ENCODE assay signal across 1 cellular context in the genomic region with DNA sequence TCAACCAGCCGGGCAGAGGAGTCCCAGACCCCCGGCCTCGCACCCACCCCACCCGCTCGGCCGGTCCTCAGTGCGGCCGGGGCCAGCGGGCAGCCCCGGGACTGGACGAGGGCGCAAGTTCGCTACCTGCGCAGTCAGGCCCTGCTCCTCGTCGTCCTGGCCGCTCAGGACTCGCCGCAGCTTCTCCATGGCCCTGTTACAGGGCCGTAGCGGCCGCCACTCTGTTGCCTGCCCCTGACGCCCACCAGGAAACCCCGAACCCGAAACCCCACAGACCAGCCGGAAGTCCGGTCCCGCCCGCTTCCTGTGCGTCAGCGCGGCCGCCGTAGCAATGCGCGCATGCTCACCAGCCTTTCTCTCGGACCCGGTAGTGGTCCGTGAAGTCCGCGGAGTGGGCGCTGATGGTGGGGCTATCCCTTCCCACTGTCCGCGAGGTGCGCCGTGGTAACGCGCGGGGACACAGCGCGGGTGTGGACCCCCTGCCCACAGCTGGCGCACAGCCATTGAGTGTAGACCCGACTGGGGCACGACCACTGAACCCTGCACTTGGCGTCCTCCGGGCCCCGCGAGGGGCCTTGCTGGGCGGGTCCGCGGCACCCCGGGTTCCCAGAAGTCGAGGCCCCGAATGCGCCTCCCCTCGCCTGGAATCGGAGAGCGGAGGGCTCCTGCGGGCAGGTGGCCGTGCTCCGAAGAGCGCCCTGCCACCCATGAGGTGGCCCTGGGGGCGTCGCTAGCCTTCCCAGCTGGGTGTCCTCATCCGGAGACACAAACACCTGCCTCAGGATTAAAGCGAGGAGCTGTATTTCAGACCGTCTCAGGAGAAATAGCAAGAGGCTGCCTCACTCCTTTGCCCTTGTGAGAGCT.
TF ChIP-seq lines count a peak whose summit lies in the region.

A gene (minus strand): TSS at position 253 of the 864 bp plus-strand sequence. CDS start 64 bp downstream, at position 189.

TF ChIP-seq in K562, 482 proteins besides CTCF, POLR2A, EP300 and RAD21 (continued from another document):
- TF ChIP-seq, protein P1, sequence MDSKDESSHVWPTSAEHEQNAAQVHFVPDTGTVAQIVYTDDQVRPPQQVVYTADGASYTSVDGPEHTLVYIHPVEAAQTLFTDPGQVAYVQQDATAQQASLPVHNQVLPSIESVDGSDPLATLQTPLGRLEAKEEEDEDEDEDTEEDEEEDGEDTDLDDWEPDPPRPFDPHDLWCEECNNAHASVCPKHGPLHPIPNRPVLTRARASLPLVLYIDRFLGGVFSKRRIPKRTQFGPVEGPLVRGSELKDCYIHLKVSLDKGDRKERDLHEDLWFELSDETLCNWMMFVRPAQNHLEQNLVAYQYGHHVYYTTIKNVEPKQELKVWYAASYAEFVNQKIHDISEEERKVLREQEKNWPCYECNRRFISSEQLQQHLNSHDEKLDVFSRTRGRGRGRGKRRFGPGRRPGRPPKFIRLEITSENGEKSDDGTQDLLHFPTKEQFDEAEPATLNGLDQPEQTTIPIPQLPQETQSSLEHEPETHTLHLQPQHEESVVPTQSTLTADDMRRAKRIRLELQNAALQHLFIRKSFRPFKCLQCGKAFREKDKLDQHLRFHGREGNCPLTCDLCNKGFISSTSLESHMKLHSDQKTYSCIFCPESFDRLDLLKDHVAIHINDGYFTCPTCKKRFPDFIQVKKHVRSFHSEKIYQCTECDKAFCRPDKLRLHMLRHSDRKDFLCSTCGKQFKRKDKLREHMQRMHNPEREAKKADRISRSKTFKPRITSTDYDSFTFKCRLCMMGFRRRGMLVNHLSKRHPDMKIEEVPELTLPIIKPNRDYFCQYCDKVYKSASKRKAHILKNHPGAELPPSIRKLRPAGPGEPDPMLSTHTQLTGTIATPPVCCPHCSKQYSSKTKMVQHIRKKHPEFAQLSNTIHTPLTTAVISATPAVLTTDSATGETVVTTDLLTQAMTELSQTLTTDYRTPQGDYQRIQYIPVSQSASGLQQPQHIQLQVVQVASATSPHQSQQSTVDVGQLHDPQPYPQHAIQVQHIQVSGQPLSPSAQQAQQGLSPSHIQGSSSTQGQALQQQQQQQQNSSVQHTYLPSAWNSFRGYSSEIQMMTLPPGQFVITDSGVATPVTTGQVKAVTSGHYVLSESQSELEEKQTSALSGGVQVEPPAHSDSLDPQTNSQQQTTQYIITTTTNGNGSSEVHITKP (IDR thresholded peaks at IDR 0.05; ENCODE audit: partially characterized antibody) = no peak
- TF ChIP-seq CREM (IDR thresholded peaks at IDR 0.05; ENCODE audit: low read depth) (peak; percentile 86), ZNF707 (CRISPR knock-in tag; conservative IDR thresholded peaks at IDR 0.05) (no peak), FOXK1 (CRISPR knock-in tag; IDR thresholded peaks at IDR 0.05; ENCODE audit: borderline replicate concordance) (peak; percentile 96), GTF2E2 (tag; IDR thresholded peaks at IDR 0.05) (peak; percentile 79), ZNF121 (CRISPR knock-in tag; conservative IDR thresholded peaks at IDR 0.05) (peak; percentile 99), ARID2 (IDR thresholded peaks at IDR 0.05) (no peak), EGR1 (conservative IDR thresholded peaks at IDR 0.05) (peak; percentile 92), ZNF41 (CRISPR knock-in tag; conservative IDR thresholded peaks at IDR 0.05) (no peak), HDAC2 (IDR thresholded peaks at IDR 0.05) (no peak; the same call in 1 of the 2 replicates), GATA2 (CRISPR knock-in tag; IDR thresholded peaks at IDR 0.05) (no peak), NR4A1 (CRISPR knock-in tag; IDR thresholded peaks at IDR 0.05) (no peak), NR4A1 (tag; IDR thresholded peaks at IDR 0.05) (no peak), RBM22 (IDR thresholded peaks at IDR 0.05; ENCODE audit: low read depth, low read length, poor library complexity, severe bottlenecking) (no peak), EP400 (IDR thresholded peaks at IDR 0.05) (peak; percentile 91), U2AF2 (optimal IDR thresholded peaks at IDR 0.05; ENCODE audit: low read depth, low read length) (no peak), ZNF24 (IDR thresholded peaks at IDR 0.05) (0 out of 2 replicates have a peak, but pooled peaks have one; percentile 21), SETDB1 (IDR thresholded peaks at IDR 0.05; ENCODE audit: low read length) (no peak), ZBTB1 (CRISPR knock-in tag; IDR thresholded peaks at IDR 0.05; ENCODE audit: borderline replicate concordance, low read depth) (no peak; the same call in 1 of the 2 replicates), RBM15 (IDR thresholded peaks at IDR 0.05; ENCODE audit: insufficient read depth, low read length) (no peak), NUFIP1 (IDR thresholded peaks at IDR 0.05; ENCODE audit: partially characterized antibody) (no peak), ZBTB7A (IDR thresholded peaks at IDR 0.05; ENCODE audit: borderline replicate concordance, control insufficient read depth, low read depth, low read length) (peak; percentile 89), ZNF140 (CRISPR knock-in tag; IDR thresholded peaks at IDR 0.05) (no peak), CXXC5 (CRISPR knock-in tag; IDR thresholded peaks at IDR 0.05) (peak; percentile 86), KAT2B (IDR thresholded peaks at IDR 0.05; ENCODE audit: low read depth, low read length) (no peak)
- TF ChIP-seq, protein P2, sequence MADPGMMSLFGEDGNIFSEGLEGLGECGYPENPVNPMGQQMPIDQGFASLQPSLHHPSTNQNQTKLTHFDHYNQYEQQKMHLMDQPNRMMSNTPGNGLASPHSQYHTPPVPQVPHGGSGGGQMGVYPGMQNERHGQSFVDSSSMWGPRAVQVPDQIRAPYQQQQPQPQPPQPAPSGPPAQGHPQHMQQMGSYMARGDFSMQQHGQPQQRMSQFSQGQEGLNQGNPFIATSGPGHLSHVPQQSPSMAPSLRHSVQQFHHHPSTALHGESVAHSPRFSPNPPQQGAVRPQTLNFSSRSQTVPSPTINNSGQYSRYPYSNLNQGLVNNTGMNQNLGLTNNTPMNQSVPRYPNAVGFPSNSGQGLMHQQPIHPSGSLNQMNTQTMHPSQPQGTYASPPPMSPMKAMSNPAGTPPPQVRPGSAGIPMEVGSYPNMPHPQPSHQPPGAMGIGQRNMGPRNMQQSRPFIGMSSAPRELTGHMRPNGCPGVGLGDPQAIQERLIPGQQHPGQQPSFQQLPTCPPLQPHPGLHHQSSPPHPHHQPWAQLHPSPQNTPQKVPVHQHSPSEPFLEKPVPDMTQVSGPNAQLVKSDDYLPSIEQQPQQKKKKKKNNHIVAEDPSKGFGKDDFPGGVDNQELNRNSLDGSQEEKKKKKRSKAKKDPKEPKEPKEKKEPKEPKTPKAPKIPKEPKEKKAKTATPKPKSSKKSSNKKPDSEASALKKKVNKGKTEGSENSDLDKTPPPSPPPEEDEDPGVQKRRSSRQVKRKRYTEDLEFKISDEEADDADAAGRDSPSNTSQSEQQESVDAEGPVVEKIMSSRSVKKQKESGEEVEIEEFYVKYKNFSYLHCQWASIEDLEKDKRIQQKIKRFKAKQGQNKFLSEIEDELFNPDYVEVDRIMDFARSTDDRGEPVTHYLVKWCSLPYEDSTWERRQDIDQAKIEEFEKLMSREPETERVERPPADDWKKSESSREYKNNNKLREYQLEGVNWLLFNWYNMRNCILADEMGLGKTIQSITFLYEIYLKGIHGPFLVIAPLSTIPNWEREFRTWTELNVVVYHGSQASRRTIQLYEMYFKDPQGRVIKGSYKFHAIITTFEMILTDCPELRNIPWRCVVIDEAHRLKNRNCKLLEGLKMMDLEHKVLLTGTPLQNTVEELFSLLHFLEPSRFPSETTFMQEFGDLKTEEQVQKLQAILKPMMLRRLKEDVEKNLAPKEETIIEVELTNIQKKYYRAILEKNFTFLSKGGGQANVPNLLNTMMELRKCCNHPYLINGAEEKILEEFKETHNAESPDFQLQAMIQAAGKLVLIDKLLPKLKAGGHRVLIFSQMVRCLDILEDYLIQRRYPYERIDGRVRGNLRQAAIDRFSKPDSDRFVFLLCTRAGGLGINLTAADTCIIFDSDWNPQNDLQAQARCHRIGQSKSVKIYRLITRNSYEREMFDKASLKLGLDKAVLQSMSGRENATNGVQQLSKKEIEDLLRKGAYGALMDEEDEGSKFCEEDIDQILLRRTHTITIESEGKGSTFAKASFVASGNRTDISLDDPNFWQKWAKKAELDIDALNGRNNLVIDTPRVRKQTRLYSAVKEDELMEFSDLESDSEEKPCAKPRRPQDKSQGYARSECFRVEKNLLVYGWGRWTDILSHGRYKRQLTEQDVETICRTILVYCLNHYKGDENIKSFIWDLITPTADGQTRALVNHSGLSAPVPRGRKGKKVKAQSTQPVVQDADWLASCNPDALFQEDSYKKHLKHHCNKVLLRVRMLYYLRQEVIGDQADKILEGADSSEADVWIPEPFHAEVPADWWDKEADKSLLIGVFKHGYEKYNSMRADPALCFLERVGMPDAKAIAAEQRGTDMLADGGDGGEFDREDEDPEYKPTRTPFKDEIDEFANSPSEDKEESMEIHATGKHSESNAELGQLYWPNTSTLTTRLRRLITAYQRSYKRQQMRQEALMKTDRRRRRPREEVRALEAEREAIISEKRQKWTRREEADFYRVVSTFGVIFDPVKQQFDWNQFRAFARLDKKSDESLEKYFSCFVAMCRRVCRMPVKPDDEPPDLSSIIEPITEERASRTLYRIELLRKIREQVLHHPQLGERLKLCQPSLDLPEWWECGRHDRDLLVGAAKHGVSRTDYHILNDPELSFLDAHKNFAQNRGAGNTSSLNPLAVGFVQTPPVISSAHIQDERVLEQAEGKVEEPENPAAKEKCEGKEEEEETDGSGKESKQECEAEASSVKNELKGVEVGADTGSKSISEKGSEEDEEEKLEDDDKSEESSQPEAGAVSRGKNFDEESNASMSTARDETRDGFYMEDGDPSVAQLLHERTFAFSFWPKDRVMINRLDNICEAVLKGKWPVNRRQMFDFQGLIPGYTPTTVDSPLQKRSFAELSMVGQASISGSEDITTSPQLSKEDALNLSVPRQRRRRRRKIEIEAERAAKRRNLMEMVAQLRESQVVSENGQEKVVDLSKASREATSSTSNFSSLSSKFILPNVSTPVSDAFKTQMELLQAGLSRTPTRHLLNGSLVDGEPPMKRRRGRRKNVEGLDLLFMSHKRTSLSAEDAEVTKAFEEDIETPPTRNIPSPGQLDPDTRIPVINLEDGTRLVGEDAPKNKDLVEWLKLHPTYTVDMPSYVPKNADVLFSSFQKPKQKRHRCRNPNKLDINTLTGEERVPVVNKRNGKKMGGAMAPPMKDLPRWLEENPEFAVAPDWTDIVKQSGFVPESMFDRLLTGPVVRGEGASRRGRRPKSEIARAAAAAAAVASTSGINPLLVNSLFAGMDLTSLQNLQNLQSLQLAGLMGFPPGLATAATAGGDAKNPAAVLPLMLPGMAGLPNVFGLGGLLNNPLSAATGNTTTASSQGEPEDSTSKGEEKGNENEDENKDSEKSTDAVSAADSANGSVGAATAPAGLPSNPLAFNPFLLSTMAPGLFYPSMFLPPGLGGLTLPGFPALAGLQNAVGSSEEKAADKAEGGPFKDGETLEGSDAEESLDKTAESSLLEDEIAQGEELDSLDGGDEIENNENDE (IDR thresholded peaks at IDR 0.05; ENCODE audit: low read depth, low read length) = no peak
- TF ChIP-seq, protein P3, sequence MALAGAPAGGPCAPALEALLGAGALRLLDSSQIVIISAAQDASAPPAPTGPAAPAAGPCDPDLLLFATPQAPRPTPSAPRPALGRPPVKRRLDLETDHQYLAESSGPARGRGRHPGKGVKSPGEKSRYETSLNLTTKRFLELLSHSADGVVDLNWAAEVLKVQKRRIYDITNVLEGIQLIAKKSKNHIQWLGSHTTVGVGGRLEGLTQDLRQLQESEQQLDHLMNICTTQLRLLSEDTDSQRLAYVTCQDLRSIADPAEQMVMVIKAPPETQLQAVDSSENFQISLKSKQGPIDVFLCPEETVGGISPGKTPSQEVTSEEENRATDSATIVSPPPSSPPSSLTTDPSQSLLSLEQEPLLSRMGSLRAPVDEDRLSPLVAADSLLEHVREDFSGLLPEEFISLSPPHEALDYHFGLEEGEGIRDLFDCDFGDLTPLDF (CRISPR knock-in tag; IDR thresholded peaks at IDR 0.05) = peak; percentile 17; the same call in 1 of the 2 replicates
- TF ChIP-seq, protein P4, sequence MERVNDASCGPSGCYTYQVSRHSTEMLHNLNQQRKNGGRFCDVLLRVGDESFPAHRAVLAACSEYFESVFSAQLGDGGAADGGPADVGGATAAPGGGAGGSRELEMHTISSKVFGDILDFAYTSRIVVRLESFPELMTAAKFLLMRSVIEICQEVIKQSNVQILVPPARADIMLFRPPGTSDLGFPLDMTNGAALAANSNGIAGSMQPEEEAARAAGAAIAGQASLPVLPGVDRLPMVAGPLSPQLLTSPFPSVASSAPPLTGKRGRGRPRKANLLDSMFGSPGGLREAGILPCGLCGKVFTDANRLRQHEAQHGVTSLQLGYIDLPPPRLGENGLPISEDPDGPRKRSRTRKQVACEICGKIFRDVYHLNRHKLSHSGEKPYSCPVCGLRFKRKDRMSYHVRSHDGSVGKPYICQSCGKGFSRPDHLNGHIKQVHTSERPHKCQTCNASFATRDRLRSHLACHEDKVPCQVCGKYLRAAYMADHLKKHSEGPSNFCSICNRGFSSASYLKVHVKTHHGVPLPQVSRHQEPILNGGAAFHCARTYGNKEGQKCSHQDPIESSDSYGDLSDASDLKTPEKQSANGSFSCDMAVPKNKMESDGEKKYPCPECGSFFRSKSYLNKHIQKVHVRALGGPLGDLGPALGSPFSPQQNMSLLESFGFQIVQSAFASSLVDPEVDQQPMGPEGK (CRISPR knock-in tag; IDR thresholded peaks at IDR 0.05; ENCODE audit: borderline replicate concordance) = no peak
- TF ChIP-seq, protein P5, sequence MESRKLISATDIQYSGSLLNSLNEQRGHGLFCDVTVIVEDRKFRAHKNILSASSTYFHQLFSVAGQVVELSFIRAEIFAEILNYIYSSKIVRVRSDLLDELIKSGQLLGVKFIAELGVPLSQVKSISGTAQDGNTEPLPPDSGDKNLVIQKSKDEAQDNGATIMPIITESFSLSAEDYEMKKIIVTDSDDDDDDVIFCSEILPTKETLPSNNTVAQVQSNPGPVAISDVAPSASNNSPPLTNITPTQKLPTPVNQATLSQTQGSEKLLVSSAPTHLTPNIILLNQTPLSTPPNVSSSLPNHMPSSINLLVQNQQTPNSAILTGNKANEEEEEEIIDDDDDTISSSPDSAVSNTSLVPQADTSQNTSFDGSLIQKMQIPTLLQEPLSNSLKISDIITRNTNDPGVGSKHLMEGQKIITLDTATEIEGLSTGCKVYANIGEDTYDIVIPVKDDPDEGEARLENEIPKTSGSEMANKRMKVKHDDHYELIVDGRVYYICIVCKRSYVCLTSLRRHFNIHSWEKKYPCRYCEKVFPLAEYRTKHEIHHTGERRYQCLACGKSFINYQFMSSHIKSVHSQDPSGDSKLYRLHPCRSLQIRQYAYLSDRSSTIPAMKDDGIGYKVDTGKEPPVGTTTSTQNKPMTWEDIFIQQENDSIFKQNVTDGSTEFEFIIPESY (CRISPR knock-in tag; IDR thresholded peaks at IDR 0.05) = peak; percentile 81
